Comparison of ENCODE assay signal across 1 cellular context in genomic region chr22:49577168-49578060, GRCh38.
TF ChIP-seq lines count a peak whose summit lies in the region.

No MANE protein-coding gene starts in this region.

TF ChIP-seq in GM23338, 12 proteins besides CTCF, POLR2A, EP300 and RAD21 (continued from another document):
- no peak for TF ChIP-seq ZNF462 (CRISPR knock-in tag; IDR thresholded peaks at IDR 0.05)
- TF ChIP-seq POLR2AphosphoS5 (IDR thresholded peaks at IDR 0.05; ENCODE audit: low read depth): no peak
- TF ChIP-seq JUNB (IDR thresholded peaks at IDR 0.05; ENCODE audit: unreplicated experiment): no peak
- TF ChIP-seq ZNF331 (CRISPR knock-in tag; IDR thresholded peaks at IDR 0.05; ENCODE audit: low read depth): no peak
- no peak for TF ChIP-seq STAT1 (IDR thresholded peaks at IDR 0.05; ENCODE audit: unreplicated experiment)
- TF ChIP-seq REST (IDR thresholded peaks at IDR 0.05; ENCODE audit: unreplicated experiment): no peak
- no peak for TF ChIP-seq EZH2 (IDR thresholded peaks at IDR 0.05; ENCODE audit: low read depth, unreplicated experiment)
- TF ChIP-seq ZNF114 (CRISPR knock-in tag; IDR thresholded peaks at IDR 0.05): no peak
